ENCODE assay signal across 8 cellular contexts in the genomic region with DNA sequence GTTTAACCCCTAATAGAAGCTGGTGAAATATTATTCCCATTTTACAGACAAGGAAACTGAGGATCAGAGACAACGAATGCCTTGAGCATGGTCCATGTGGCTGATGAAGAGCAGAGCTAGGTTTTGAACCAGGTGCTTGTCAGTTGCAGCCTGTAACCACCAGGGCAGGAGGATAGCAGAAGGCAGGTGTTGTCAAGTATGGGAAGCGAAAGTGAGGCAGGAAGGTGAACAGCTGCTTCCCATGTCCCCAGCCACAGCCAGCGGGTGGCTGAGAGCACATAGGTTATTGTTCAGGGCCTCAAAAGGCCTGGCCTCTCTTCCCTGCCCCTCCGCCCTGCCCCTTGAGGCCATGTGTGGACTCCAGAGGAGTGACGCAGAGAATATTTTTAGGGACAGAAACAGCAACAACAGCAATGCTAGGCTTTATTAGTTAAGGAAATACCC. TPM values are rescaled to one million over a fixed set of nuclear protein-coding genes. Genes with fewer than 3 reads are reported as not detected.
DNase-seq lines count a peak whose midpoint lies in the region; ATAC-seq and TF ChIP-seq lines count a peak whose summit lies in the region.

No MANE protein-coding gene starts in this region.

- no peak overlapping the region for H3K4me2 ChIP-seq in OCI-LY1 (ENCODE audit: low read length)

- H3K9ac ChIP-seq in OCI-LY1 (ENCODE audit: low read length): no peak overlapping the region

- H3K4me3 ChIP-seq in heart right ventricle (no peak overlapping the region), right atrium auricular region (no peak overlapping the region), OCI-LY1 (ENCODE audit: low read depth, low read length, poor library complexity, severe bottlenecking) (no peak overlapping the region), psoas muscle (no peak overlapping the region), esophagus muscularis mucosa (no peak overlapping the region)

- TF ChIP-seq CTCF in heart right ventricle (IDR thresholded peaks at IDR 0.05) (peak in 3 of 9 donors; percentile 14 to 33 (median 28)), right atrium auricular region (IDR thresholded peaks at IDR 0.05) (no peak), OCI-LY1 (IDR thresholded peaks at IDR 0.05; ENCODE audit: low read length) (peak; percentile 7; the same call in 1 of the 2 replicates), psoas muscle (IDR thresholded peaks at IDR 0.05) (peak; percentile 11), esophagus muscularis mucosa (IDR thresholded peaks at IDR 0.05) (no peak)

- no peaks in the 10 kb centered on the region for H3K36me3 ChIP-seq in heart right ventricle
- no peaks in the 10 kb centered on the region for H3K36me3 ChIP-seq in right atrium auricular region
- no peaks in the 10 kb centered on the region for H3K36me3 ChIP-seq in OCI-LY1 (ENCODE audit: insufficient read depth, low read length)
- no peaks in the 10 kb centered on the region for H3K36me3 ChIP-seq in psoas muscle (ENCODE audit: insufficient read depth in 1 of 2, low read depth in 1 of 2)
- H3K36me3 ChIP-seq in esophagus muscularis mucosa: no peaks in the 10 kb centered on the region

- WGBS in heart right ventricle, 2 donors: 49 to 60% methylated on average over 5 of the region's 5 CpGs
- WGBS in psoas muscle, 3 donors: 55 to 72% (median 62%) methylated on average over 5 of the region's 5 CpGs
- WGBS in esophagus muscularis mucosa: 79% methylated on average over 5 of the region's 5 CpGs

- no peak overlapping the region for H2AFZ ChIP-seq in OCI-LY1 (ENCODE audit: low read length)

- H3F3A ChIP-seq in OCI-LY1 (ENCODE audit: insufficient read depth, low read length): no peaks in the 10 kb centered on the region

- H3K9me3 ChIP-seq in heart right ventricle: no peaks in the 10 kb centered on the region
- no peaks in the 10 kb centered on the region for H3K9me3 ChIP-seq in right atrium auricular region
- no peaks in the 10 kb centered on the region for H3K9me3 ChIP-seq in OCI-LY1 (ENCODE audit: low read length)
- H3K9me3 ChIP-seq in psoas muscle: no peaks in the 10 kb centered on the region
- H3K9me3 ChIP-seq in esophagus muscularis mucosa: no peaks in the 10 kb centered on the region

- H3K9me2 ChIP-seq in OCI-LY1 (ENCODE audit: low read depth, low read length): no peaks in the 10 kb centered on the region

- no peak for TF ChIP-seq POLR2A in esophagus muscularis mucosa (IDR thresholded peaks at IDR 0.05; ENCODE audit: low read depth)

- peak in 1 of 2 donors; percentile 42 for DNase-seq in heart right ventricle
- DNase-seq in right atrium auricular region (ENCODE audit: low spot score): no peak
- no peak for DNase-seq in psoas muscle
- no peak for DNase-seq in activated CD4-positive, alpha-beta T cell treated with anti-CD3 and anti-CD28 coated beads for 1 hour
- DNase-seq in GDM1 (lab: John Stamatoyannopoulos, UW): no peak
- DNase-seq in esophagus muscularis mucosa (ENCODE audit: extremely low spot score): no peak

- H3K79me2 ChIP-seq in OCI-LY1 (ENCODE audit: insufficient read depth, low read length): no peaks in the 10 kb centered on the region

- no peaks in the 10 kb centered on the region for H4K20me1 ChIP-seq in OCI-LY1 (ENCODE audit: insufficient read depth, low read length)

- H3K4me1 ChIP-seq in heart right ventricle: peaks cover 0 to 17% (median 10%) of the 10 kb centered on the region in 9 donors
- no peaks in the 10 kb centered on the region for H3K4me1 ChIP-seq in right atrium auricular region
- H3K4me1 ChIP-seq in OCI-LY1 (ENCODE audit: insufficient read depth, low read length, severe bottlenecking): no peaks in the 10 kb centered on the region
- peaks cover 2% of the 10 kb centered on the region for H3K4me1 ChIP-seq in psoas muscle
- no peaks in the 10 kb centered on the region for H3K4me1 ChIP-seq in esophagus muscularis mucosa

- H3K27me3 ChIP-seq in heart right ventricle (peaks cover 0 to 20% (median 6%) of the 10 kb centered on the region in 7 donors), right atrium auricular region (no peaks in the 10 kb centered on the region), OCI-LY1 (ENCODE audit: insufficient read depth, low read length) (0 out of 2 replicates have a peak, but pooled peaks cover 6% of the 10 kb centered on the region), psoas muscle (ENCODE audit: insufficient read depth in 3 of 3, low read length in 2 of 3) (peaks cover 0 to 32% (median 10%) of the 10 kb centered on the region in 3 donors), esophagus muscularis mucosa (peaks cover 0 to 56% (median 4%) of the 10 kb centered on the region in 4 donors)

- no peak for TF ChIP-seq EP300 in esophagus muscularis mucosa (IDR thresholded peaks at IDR 0.05)

- ATAC-seq in heart right ventricle: peak in 7 of 8 donors; percentile 56 to 84 (median 83)
- ATAC-seq in HG02981 (IDR thresholded peaks at IDR 0.05; ENCODE audit: unreplicated experiment): peak; percentile 87
- no peak for ATAC-seq in psoas muscle

- peak overlapping the region in 7 of 10 donors; percentile 23 to 56 (median 51) for H3K27ac ChIP-seq in heart right ventricle
- no peak overlapping the region for H3K27ac ChIP-seq in right atrium auricular region
- H3K27ac ChIP-seq in OCI-LY1 (ENCODE audit: low read depth, low read length, poor library complexity, severe bottlenecking): no peak overlapping the region
- H3K27ac ChIP-seq in psoas muscle: peak overlapping the region; percentile 41
- no peak overlapping the region for H3K27ac ChIP-seq in esophagus muscularis mucosa (replicated peaks in 1 of 4)

- intact Hi-C loops in heart right ventricle (cut with DNase I): no loop called here
- intact Hi-C loops in psoas muscle (cut with DNase I): no loop called here
- intact Hi-C loops in esophagus muscularis mucosa (cut with DNase I): no loop called here

RNA-seq across cellular contexts. Expression of a gene that starts 39.6 kb away (rescaled TPM):
- total RNA-seq in heart right ventricle (1 to 10 TPM in 6 of 10 donors, under 1 TPM in 4; 0.32 to 2.1 (median 1.1) TPM), right atrium auricular region (under 1 TPM; 0.39 to 0.67 TPM), psoas muscle (1 to 10 TPM in 1 of 4 donors, under 1 TPM in 3; 0.58 to 1.8 (median 0.83) TPM), esophagus muscularis mucosa (1 to 10 TPM in 2 of 4 donors, under 1 TPM in 2; 0.26 to 2.3 (median 1.4) TPM)
- polyA plus RNA-seq in heart right ventricle (1 to 10 TPM in 1 of 2 donors, under 1 TPM in 1; 0.30 to 2.7 TPM), psoas muscle (under 1 TPM; 0.23 to 0.30 (median 0.29) TPM)

Comparison
In these comparisons a context has a peak if more than half of its experiments do, and no peak if none do; other contexts are left out.
1. H3K27ac ChIP-seq: peak in heart right ventricle (7 of 10) and psoas muscle (single experiment); none in right atrium auricular region (0 of 2), OCI-LY1 (single experiment) and esophagus muscularis mucosa (0 of 4).
2. ATAC-seq: peak in heart right ventricle (7 of 8) and HG02981 (single experiment); none in psoas muscle (0 of 4).
3. CTCF ChIP-seq: peak in OCI-LY1 (single experiment) and psoas muscle (single experiment); none in right atrium auricular region (0 of 2) and esophagus muscularis mucosa (0 of 3).